ENCODE assay signal across 35 cellular contexts in genomic region chr5:108171759-108172158, GRCh38.
"Had no signal": no experiment of that assay in that cellular context is flagged by ENCODE, and none has a peak within 500 bp of the region (broad histone marks: within the 10 kb centered on the region; RNA-seq: fewer than 3 reads in every experiment).

No MANE protein-coding gene starts in this region.

- DNase-seq: Karpas-422, Kasumi-1, MG63, MM.1S, MV-4-11, NCI-H1048, NCI-H1092, NCI-H1092 treated with DMSO at 0.1 percent for 48 hours, NCI-H1105, NCI-H1105 treated with DMSO at 0.1 percent for 48 hours, NCI-H1417, NCI-H1417 treated with DMSO at 0.1 percent for 48 hours, NCI-H1436, NCI-H1436 treated with DMSO at 0.1 percent for 48 hours, NCI-H146, NCI-H1694, NCI-H1694 treated with DMSO at 0.1 percent for 48 hours, NCI-H187, NCI-H187 treated with DMSO at 0.1 percent for 48 hours, NCI-H1930, NCI-H2029, NCI-H2029 treated with DMSO at 0.1 percent for 48 hours, NCI-H2081, NCI-H2081 treated with DMSO at 0.1 percent for 48 hours, NCI-H2107, NCI-H2171, NCI-H2171 treated with DMSO at 0.1 percent for 48 hours, NCI-H2227 treated with DMSO at 0.1 percent for 48 hours, NCI-H226, NCI-H345, NCI-H446, NCI-H446 treated with DMSO at 0.1 percent for 48 hours, NCI-H510A, NCI-H510A treated with DMSO at 0.1 percent for 48 hours had no signal

- H3K4me3 ChIP-seq: MG63 had no signal

- H3K9me3 ChIP-seq: MG63 had no signal

- H3K27ac ChIP-seq: KMS-11 had no signal

- H3K27me3 ChIP-seq: MG63 had no signal

- H3K9ac ChIP-seq: KMS-11 had no signal

- H3K4me2 ChIP-seq: KMS-11 had no signal

- H3K36me3 ChIP-seq: MG63 had no signal
